In the genomic region with DNA sequence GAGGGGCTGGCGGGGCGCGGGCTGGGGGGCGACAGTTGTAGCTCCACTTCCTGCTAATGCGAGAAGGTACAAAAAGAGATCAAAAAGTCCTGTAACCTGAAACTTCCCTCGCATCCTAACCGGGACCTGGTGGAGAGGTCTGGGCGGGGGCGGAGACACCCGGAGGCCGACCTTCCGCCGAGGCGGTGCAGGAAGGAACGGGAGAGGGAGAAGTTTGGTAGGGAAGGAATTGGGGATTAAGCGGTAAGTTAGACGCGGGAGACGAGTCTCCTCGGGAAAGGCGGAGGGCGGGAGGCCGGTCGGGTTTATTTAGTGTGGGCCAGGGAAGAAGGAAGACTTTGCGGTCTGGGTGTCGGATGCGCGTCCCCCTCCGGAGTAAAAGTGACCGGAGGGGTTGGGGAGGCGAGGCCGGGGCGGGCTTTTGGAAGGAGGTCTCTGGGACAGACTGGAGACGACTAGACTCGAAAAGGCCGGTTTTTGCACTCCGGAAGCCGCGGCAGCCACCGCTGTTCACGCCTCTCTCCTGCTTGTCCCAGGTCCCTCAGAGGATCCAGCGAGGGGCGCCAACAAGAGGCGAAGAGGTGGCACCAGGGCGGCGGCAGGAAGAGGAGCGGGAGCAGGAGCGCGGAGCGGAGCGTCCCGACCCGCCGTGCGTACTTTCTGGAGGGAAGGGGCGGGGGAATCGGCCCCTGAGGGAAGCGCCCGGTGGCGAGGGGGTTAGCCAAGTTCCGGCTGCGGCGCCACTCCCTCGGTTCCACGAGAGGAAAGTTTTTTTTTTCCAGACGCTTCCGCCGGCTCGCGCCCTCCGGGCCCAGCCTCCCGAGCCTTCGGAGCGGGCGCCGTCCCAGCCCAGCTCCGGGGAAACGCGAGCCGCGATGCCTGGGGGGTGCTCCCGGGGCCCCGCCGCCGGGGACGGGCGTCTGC, we compare ENCODE assay signal across 9 cellular contexts. TPM values are rescaled to one million over a fixed set of nuclear protein-coding genes. Genes with fewer than 3 reads are reported as not detected.
DNase-seq lines count a peak whose midpoint lies in the region; ATAC-seq, FAIRE-seq and TF ChIP-seq lines count a peak whose summit lies in the region.
"Had no signal": no experiment of that assay in that cellular context is flagged by ENCODE, and none has a peak within 500 bp of the region (broad histone marks: within the 10 kb centered on the region; RNA-seq: fewer than 3 reads in every experiment).

No MANE protein-coding gene starts in this region.

- TF ChIP-seq CTCF in chondrocyte (IDR thresholded peaks at IDR 0.05): no peak

- H3K9me3 Mint-ChIP-seq in chondrocyte (ENCODE audit: low read depth): no peaks in the 10 kb centered on the region
- peaks cover 0 to 2% of the 10 kb centered on the region in 2 donors for H3K9me3 Mint-ChIP-seq in stimulated activated naive B cell treated with anti-CD40 and anti-IgM and Interleukin-4, amounts not matched to agents 10 μg/mL and 1 μg/mL and 100 μg/mL, for 72 hours

- H3K4me3 Mint-ChIP-seq in chondrocyte (ENCODE audit: unreplicated experiment): peak overlapping the region; percentile 94
- peak overlapping the region; percentile 80 to 85 for H3K4me3 Mint-ChIP-seq in stimulated activated naive B cell treated with anti-CD40 and anti-IgM and Interleukin-4, amounts not matched to agents 10 μg/mL and 1 μg/mL and 100 μg/mL, for 72 hours

- peaks cover 9% of the 10 kb centered on the region for H3K27me3 ChIP-seq in layer of hippocampus (ENCODE audit: control insufficient read depth, insufficient read depth, low read length)

- peaks cover 29% of the 10 kb centered on the region for H3K27me3 Mint-ChIP-seq in chondrocyte (ENCODE audit: low read depth)
- H3K27me3 Mint-ChIP-seq in stimulated activated naive B cell treated with anti-CD40 and anti-IgM and Interleukin-4, amounts not matched to agents 10 μg/mL and 1 μg/mL and 100 μg/mL, for 72 hours: peaks cover 49 to 59% of the 10 kb centered on the region in 2 donors

- H3K36me3 Mint-ChIP-seq in chondrocyte (ENCODE audit: low read depth): no peaks in the 10 kb centered on the region
- H3K36me3 Mint-ChIP-seq in stimulated activated naive B cell treated with anti-CD40 and anti-IgM and Interleukin-4, amounts not matched to agents 10 μg/mL and 1 μg/mL and 100 μg/mL, for 72 hours: peaks cover 4 to 6% of the 10 kb centered on the region in 2 donors

- DNase-seq in activated CD8-positive, alpha-beta memory T cell treated with anti-CD3 and anti-CD28 coated beads for 24 hours: peak; percentile 59
- no peak for DNase-seq in activated CD8-positive, alpha-beta memory T cell treated with anti-CD3 and anti-CD28 coated beads, Interleukin-2, amount 50 U/mL, for 4 hours
- peak; percentile 28 for DNase-seq in RCC 7860 (ENCODE audit: low spot score)
- DNase-seq in chondrocyte (ENCODE audit: low spot score): peak; percentile 86
- no peak for DNase-seq in stimulated activated naive B cell treated with anti-CD40 and anti-IgM and Interleukin-4, amounts not matched to agents 10 μg/mL and 1 μg/mL and 100 μg/mL, for 72 hours
- no peak for DNase-seq in GM19238 (ENCODE audit: insufficient read length, low spot score)

- ATAC-seq in HG02885 (IDR thresholded peaks at IDR 0.05; ENCODE audit: poor library complexity, unreplicated experiment): peak; percentile 37
- ATAC-seq in stimulated activated naive B cell treated with anti-CD40 and anti-IgM and Interleukin-4, amounts not matched to agents 10 μg/mL and 1 μg/mL and 100 μg/mL, for 72 hours (replicated peaks): peak in 1 of 2 donors; percentile 38

- H3K4me1 Mint-ChIP-seq in chondrocyte (ENCODE audit: low read depth): peaks cover 12% of the 10 kb centered on the region
- H3K4me1 Mint-ChIP-seq in stimulated activated naive B cell treated with anti-CD40 and anti-IgM and Interleukin-4, amounts not matched to agents 10 μg/mL and 1 μg/mL and 100 μg/mL, for 72 hours: peaks cover 18 to 28% of the 10 kb centered on the region in 2 donors

- H3K27ac ChIP-seq in layer of hippocampus (ENCODE audit: low read depth, low read length): peak overlapping the region; percentile 30

- peak overlapping the region; percentile 91 for H3K27ac Mint-ChIP-seq in chondrocyte (ENCODE audit: unreplicated experiment)
- H3K27ac Mint-ChIP-seq in stimulated activated naive B cell treated with anti-CD40 and anti-IgM and Interleukin-4, amounts not matched to agents 10 μg/mL and 1 μg/mL and 100 μg/mL, for 72 hours: peak overlapping the region; percentile 22

- FAIRE-seq in RCC 7860 (lab: Jason Lieb, UNC): no peak
- FAIRE-seq: frontal cortex had no signal

RNA-seq across cellular contexts. Expression of a gene that starts 0.7 kb away (rescaled TPM):
- total RNA-seq in chondrocyte: 10.6 to 11.9 TPM (median 11.2 TPM) in 3 replicates

Comparison
In these comparisons a context has a peak if more than half of its experiments do, and no peak if none do; other contexts are left out.
1. DNase-seq: peak in activated CD8-positive, alpha-beta memory T cell treated with anti-CD3 and anti-CD28 coated beads for 24 hours (single experiment), RCC 7860 (single experiment) and chondrocyte (single experiment); none in activated CD8-positive, alpha-beta memory T cell treated with anti-CD3 and anti-CD28 coated beads, Interleukin-2, amount 50 U/mL, for 4 hours (single experiment), stimulated activated naive B cell treated with anti-CD40 and anti-IgM and Interleukin-4, amounts not matched to agents 10 μg/mL and 1 μg/mL and 100 μg/mL, for 72 hours (single experiment) and GM19238 (single experiment).